Comparison of ENCODE assay signal across 1 cellular context in genomic region chr18:79548986-79549637, GRCh38.
TF ChIP-seq lines count a peak whose summit lies in the region.

No MANE protein-coding gene starts in this region.

TF ChIP-seq in SK-N-SH, 30 proteins besides CTCF, POLR2A, EP300 and RAD21:
- no peak for TF ChIP-seq SIN3A (IDR thresholded peaks at IDR 0.05; ENCODE audit: borderline replicate concordance, low read depth, low read length)
- TF ChIP-seq REST (IDR thresholded peaks at IDR 0.05; ENCODE audit: low read depth, low read length), result no peak
- no peak for TF ChIP-seq MAX (IDR thresholded peaks at IDR 0.05; ENCODE audit: low read depth)
- TF ChIP-seq EZH2phosphoT487 (IDR thresholded peaks at IDR 0.05; ENCODE audit: borderline replicate concordance, low read depth), result no peak
- TF ChIP-seq IRF3 (IDR thresholded peaks at IDR 0.05; ENCODE audit: low read depth, low read length), result no peak
- TF ChIP-seq YY1 (IDR thresholded peaks at IDR 0.05; ENCODE audit: low read depth), result no peak
- no peak for TF ChIP-seq NRF1 (IDR thresholded peaks at IDR 0.05; ENCODE audit: low read depth, low read length)
TF ChIP-seq in SK-N-SH: peak in this region for 0.
